Comparison of ENCODE assay signal across 22 cellular contexts in genomic region chr1:174407705-174408104, GRCh38.
"Had no signal": no experiment of that assay in that cellular context is flagged by ENCODE, and none has a peak within 500 bp of the region (broad histone marks: within the 10 kb centered on the region; RNA-seq: fewer than 3 reads in every experiment).

No MANE protein-coding gene starts in this region.

- H3K4me1 ChIP-seq: esophagus muscularis mucosa, spleen, testis, upper lobe of left lung had no signal

- DNase-seq: activated CD4-positive, alpha-beta T cell treated with anti-CD3 and anti-CD28 coated beads, Interleukin-2, amount 10 ng/mL, durations not matched to agents 7 days and 5 days; activated gamma-delta T cell treated with Interleukin-2 at 50 U/mL for 16 hours; cerebellar nuclear complex; effector CD8-positive, alpha-beta T cell; glutamatergic neuron; hypothalamus; kidney; left ventricle myocardium superior; nephron progenitor cell; nucleus accumbens; posterior cingulate gyrus; retina; spleen; stimulated activated CD4-positive, alpha-beta T cell treated with anti-CD3 and anti-CD28 coated beads, Interleukin-4, amount 100 ng/mL, for 4 hours; testis; upper lobe of left lung had no signal

- H3K4me3 Mint-ChIP-seq: activated CD4-positive, alpha-beta T cell treated with anti-CD3 and anti-CD28 coated beads, Interleukin-2, amount 10 ng/mL, durations not matched to agents 7 days and 5 days; dendritic cell treated with granulocyte-macrophage colony-stimulating factor and Interleukin-4, amounts not matched to agents 40 ng/mL and 50 ng/mL, for 4 days; nephron progenitor cell; stimulated activated memory B cell treated with anti-CD40 and anti-IgM and Interleukin-4, amounts not matched to agents 10 μg/mL and 1 μg/mL and 100 μg/mL, for 72 hours had no signal

- H3K27ac ChIP-seq: esophagus muscularis mucosa, spleen, testis, upper lobe of left lung had no signal

- FAIRE-seq: bronchial epithelial cell, endothelial cell of umbilical vein, kidney had no signal

- H3K4me3 ChIP-seq: esophagus muscularis mucosa, spleen, testis, upper lobe of left lung had no signal

- H3K27ac Mint-ChIP-seq: activated CD4-positive, alpha-beta T cell treated with anti-CD3 and anti-CD28 coated beads, Interleukin-2, amount 10 ng/mL, durations not matched to agents 7 days and 5 days; activated naive CD4-positive, alpha-beta T cell treated with anti-CD3 and anti-CD28 coated beads, Interleukin-2, amount 50 U/mL, for 72 hours; dendritic cell treated with granulocyte-macrophage colony-stimulating factor and Interleukin-4, amounts not matched to agents 40 ng/mL and 50 ng/mL, for 4 days; nephron progenitor cell; stimulated activated memory B cell treated with anti-CD40 and anti-IgM and Interleukin-4, amounts not matched to agents 10 μg/mL and 1 μg/mL and 100 μg/mL, for 72 hours had no signal

- H3K27me3 ChIP-seq: esophagus muscularis mucosa, spleen, testis, upper lobe of left lung had no signal

- H3K4me1 Mint-ChIP-seq: activated CD4-positive, alpha-beta T cell treated with anti-CD3 and anti-CD28 coated beads, Interleukin-2, amount 10 ng/mL, durations not matched to agents 7 days and 5 days; nephron progenitor cell had no signal

- H3K36me3 ChIP-seq: esophagus muscularis mucosa, spleen, upper lobe of left lung had no signal

- H3K9me3 ChIP-seq: esophagus muscularis mucosa, testis, upper lobe of left lung had no signal

- H3K27me3 Mint-ChIP-seq: activated CD4-positive, alpha-beta T cell treated with anti-CD3 and anti-CD28 coated beads, Interleukin-2, amount 10 ng/mL, durations not matched to agents 7 days and 5 days; dendritic cell treated with granulocyte-macrophage colony-stimulating factor and Interleukin-4, amounts not matched to agents 40 ng/mL and 50 ng/mL, for 4 days; stimulated activated memory B cell treated with anti-CD40 and anti-IgM and Interleukin-4, amounts not matched to agents 10 μg/mL and 1 μg/mL and 100 μg/mL, for 72 hours had no signal
